In the genomic region with DNA sequence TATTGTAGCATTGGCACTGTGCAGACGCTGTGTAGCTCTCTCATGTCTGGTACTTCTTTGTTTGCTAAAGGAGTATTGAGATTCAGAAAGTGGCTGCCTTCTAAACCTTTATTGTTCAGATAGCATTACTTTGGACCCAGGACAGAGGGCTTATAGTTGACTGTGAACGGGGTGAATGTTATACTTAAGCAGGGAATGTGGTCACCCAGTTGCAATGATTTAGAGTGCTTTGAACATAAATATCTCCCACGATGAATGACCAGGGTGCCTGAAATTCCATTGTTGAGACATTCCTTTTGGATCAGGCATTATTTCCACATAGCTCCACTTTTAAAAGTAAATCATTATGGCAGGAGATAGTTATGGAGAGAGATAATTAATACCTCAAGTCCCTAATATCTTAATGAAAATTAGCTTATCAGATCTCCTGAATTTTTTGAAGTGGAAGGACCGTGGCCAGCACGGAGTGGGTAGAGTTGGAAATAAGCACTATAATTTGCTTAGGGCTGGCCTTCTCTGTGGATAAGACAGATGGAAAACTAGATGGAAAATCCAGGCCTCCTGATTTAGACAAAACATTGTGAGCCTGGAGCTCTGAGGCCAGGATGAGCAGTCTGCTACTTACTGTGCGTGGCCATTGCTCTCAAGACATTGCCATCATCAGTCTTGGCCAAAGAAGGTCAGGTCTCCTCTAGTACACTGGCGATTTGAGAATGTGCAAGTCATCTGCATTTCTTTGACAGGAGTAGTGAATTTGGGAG, we compare ENCODE assay signal across 9 cellular contexts.
DNase-seq lines count a peak whose midpoint lies in the region; ATAC-seq and TF ChIP-seq lines count a peak whose summit lies in the region.
"Had no signal": no experiment of that assay in that cellular context is flagged by ENCODE, and none has a peak within 500 bp of the region (broad histone marks: within the 10 kb centered on the region; RNA-seq: fewer than 3 reads in every experiment).

No MANE protein-coding gene starts in this region.

- in situ Hi-C loops in astrocyte of the cerebellum (cut with HindIII; ENCODE audit: low sequenced_read_pairs): no loop called here
- in situ Hi-C loops in transverse colon (cut with MboI; ENCODE audit: low pct_ligation_motif_present in 1 of 4, low pct_unique_long_range_greater_than_20kb in 1 of 4, low sequenced_read_pairs in 3 of 4): no loop called here

- no peaks in the 10 kb centered on the region for H3K27me3 ChIP-seq in cardiac muscle cell
- H3K27me3 ChIP-seq in right cardiac atrium (ENCODE audit: control insufficient read depth, insufficient read depth): no peaks in the 10 kb centered on the region
- no peaks in the 10 kb centered on the region for H3K27me3 ChIP-seq in lower lobe of right lung (ENCODE audit: low read depth)
- H3K27me3 ChIP-seq in transverse colon: no peaks in the 10 kb centered on the region
- H3K27me3 ChIP-seq in foreskin keratinocyte: no peaks in the 10 kb centered on the region

- peak overlapping the region; percentile 59 for H3K27ac ChIP-seq in cardiac muscle cell
- H3K27ac ChIP-seq in right cardiac atrium (ENCODE audit: low read length): no peak overlapping the region
- peak overlapping the region; percentile 53 for H3K27ac ChIP-seq in lower lobe of right lung
- H3K27ac ChIP-seq in transverse colon: peak overlapping the region; percentile 80 to 83 (median 80)
- no peak overlapping the region for H3K27ac ChIP-seq in foreskin keratinocyte

- H3K4me3 ChIP-seq in cardiac muscle cell (no peak overlapping the region), right cardiac atrium (ENCODE audit: low read length) (no peak overlapping the region), astrocyte of the cerebellum (ENCODE audit: low read depth, low read length) (no peak overlapping the region), lower lobe of right lung (no peak overlapping the region), transverse colon (no peak overlapping the region)

- H3K4me1 ChIP-seq in cardiac muscle cell (ENCODE audit: low read depth) (peaks cover 36% of the 10 kb centered on the region), right cardiac atrium (ENCODE audit: control insufficient read depth, insufficient read depth, low read length) (peaks cover 18% of the 10 kb centered on the region), lower lobe of right lung (peaks cover 77% of the 10 kb centered on the region), transverse colon (peaks cover 37 to 87% (median 66%) of the 10 kb centered on the region in 4 donors), foreskin keratinocyte (no peaks in the 10 kb centered on the region)

- ATAC-seq in right cardiac atrium (no peak), lower lobe of right lung (peak in 1 of 2 donors; percentile 8), foreskin keratinocyte (no peak), HG03280 (IDR thresholded peaks at IDR 0.05; ENCODE audit: unreplicated experiment) (no peak)

- H3K9me3 ChIP-seq in cardiac muscle cell (ENCODE audit: low read depth): no peaks in the 10 kb centered on the region
- H3K9me3 ChIP-seq in right cardiac atrium (ENCODE audit: control insufficient read depth, low read length): no peaks in the 10 kb centered on the region
- H3K9me3 ChIP-seq in lower lobe of right lung: no peaks in the 10 kb centered on the region
- H3K9me3 ChIP-seq in transverse colon: no peaks in the 10 kb centered on the region

- DNase-seq in cardiac muscle cell (ENCODE audit: low read depth in 1 of 2, low spot score in 1 of 2) (peak; percentile 27 to 88), right cardiac atrium (no peak), astrocyte of the cerebellum (ENCODE audit: low read depth) (peak; percentile 72), lower lobe of right lung (no peak), transverse colon (no peak), inferior parietal cortex (ENCODE audit: extremely low spot score) (no peak), foreskin keratinocyte (no peak)
- DNase-seq: NCI-H69 had no signal

- TF ChIP-seq CTCF in cardiac muscle cell (IDR thresholded peaks at IDR 0.05; ENCODE audit: low read depth, low read length): no peak
- TF ChIP-seq CTCF in astrocyte of the cerebellum (IDR thresholded peaks at IDR 0.05; ENCODE audit: low read depth, low read length, missing control alignments): no peak
- no peak for TF ChIP-seq CTCF in lower lobe of right lung (IDR thresholded peaks at IDR 0.05)
- no peak for TF ChIP-seq CTCF in transverse colon (IDR thresholded peaks at IDR 0.05)
- no peak for TF ChIP-seq CTCF in foreskin keratinocyte (conservative IDR thresholded peaks at IDR 0.05)

- TF ChIP-seq POLR2A in transverse colon (IDR thresholded peaks at IDR 0.05): no peak

- H3K36me3 ChIP-seq in cardiac muscle cell (no peaks in the 10 kb centered on the region), lower lobe of right lung (no peaks in the 10 kb centered on the region), transverse colon (no peaks in the 10 kb centered on the region)

- WGBS in right cardiac atrium: 78% methylated on average over 7 of the region's 7 CpGs
- WGBS in transverse colon (ENCODE audit: low coverage in 1 of 2), 2 donors: 61 to 67% methylated on average over 6 to 7 of the region's 7 CpGs

- peak; percentile 12 for TF ChIP-seq EP300 in transverse colon (IDR thresholded peaks at IDR 0.05; ENCODE audit: low read depth)

- intact Hi-C loops in right cardiac atrium (cut with DNase I) (no loop called here), lower lobe of right lung (cut with DNase I) (no loop called here), transverse colon (cut with DNase I; ENCODE audit: low total_unique reads) (no loop called here)

Comparison
In these comparisons a context has a peak if more than half of its experiments do, and no peak if none do; other contexts are left out.
1. DNase-seq: peak in cardiac muscle cell (2 of 2) and astrocyte of the cerebellum (single experiment); none in right cardiac atrium (0 of 3), lower lobe of right lung (single experiment), transverse colon (single experiment), inferior parietal cortex (single experiment) and foreskin keratinocyte (0 of 2).
2. H3K27ac ChIP-seq: peak in cardiac muscle cell (single experiment), lower lobe of right lung (single experiment) and transverse colon (4 of 4); none in right cardiac atrium (single experiment) and foreskin keratinocyte (single experiment).